In genomic region chr1:156608981-156609380, GRCh38 we compare ENCODE assay signal across 9 cellular contexts. TPM values are rescaled to one million over a fixed set of nuclear protein-coding genes. Genes with fewer than 3 reads are reported as not detected.
DNase-seq lines count a peak whose midpoint lies in the region; ATAC-seq and TF ChIP-seq lines count a peak whose summit lies in the region.
"Had no signal": no experiment of that assay in that cellular context is flagged by ENCODE, and none has a peak within 500 bp of the region (broad histone marks: within the 10 kb centered on the region; RNA-seq: fewer than 3 reads in every experiment).

No MANE protein-coding gene starts in this region.

- no peaks in the 10 kb centered on the region for H3K36me3 Mint-ChIP-seq in central memory CD8-positive, alpha-beta T cell (ENCODE audit: insufficient read depth)
- no peaks in the 10 kb centered on the region for H3K36me3 Mint-ChIP-seq in natural killer cell treated with Interleukin-12 subunit alpha and Interleukin-12 subunit beta and Interleukin-15 and Interleukin-18, amount 100 ng/mL, for 72 hours

- peaks cover 9% of the 10 kb centered on the region for H3K4me1 Mint-ChIP-seq in central memory CD8-positive, alpha-beta T cell
- H3K4me1 Mint-ChIP-seq in natural killer cell treated with Interleukin-12 subunit alpha and Interleukin-12 subunit beta and Interleukin-15 and Interleukin-18, amount 100 ng/mL, for 72 hours (ENCODE audit: low read depth in 2 of 2) = peaks cover 6 to 8% of the 10 kb centered on the region in 2 donors

- H3K9me3 Mint-ChIP-seq in central memory CD8-positive, alpha-beta T cell = no peaks in the 10 kb centered on the region
- no peaks in the 10 kb centered on the region for H3K9me3 Mint-ChIP-seq in natural killer cell treated with Interleukin-12 subunit alpha and Interleukin-12 subunit beta and Interleukin-15 and Interleukin-18, amount 100 ng/mL, for 72 hours

- H3K27ac ChIP-seq in VCaP = no peak overlapping the region
- H3K27ac ChIP-seq: C4-2B had no signal

- ATAC-seq in central memory CD8-positive, alpha-beta T cell (replicated peaks; ENCODE audit: extremely low read depth, poor library complexity, severe bottlenecking) = peak; percentile 66
- peak; percentile 52 to 75 for ATAC-seq in natural killer cell treated with Interleukin-12 subunit alpha and Interleukin-12 subunit beta and Interleukin-15 and Interleukin-18, amount 100 ng/mL, for 72 hours

- no peak overlapping the region for H3K4me3 Mint-ChIP-seq in central memory CD8-positive, alpha-beta T cell
- H3K4me3 Mint-ChIP-seq in natural killer cell treated with Interleukin-12 subunit alpha and Interleukin-12 subunit beta and Interleukin-15 and Interleukin-18, amount 100 ng/mL, for 72 hours = no peak overlapping the region

- peak; percentile 36 for DNase-seq in NK-92 treated with Interleukin-12 subunit alpha and Interleukin-12 subunit beta, amount 100 ng/mL, for 24 hours (lab: John Stamatoyannopoulos, UW)
- DNase-seq in NK-92 (lab: John Stamatoyannopoulos, UW; ENCODE audit: unreplicated experiment) = no peak
- peak; percentile 80 for DNase-seq in NCI-H1694 treated with DMSO at 0.1 percent for 48 hours (lab: John Stamatoyannopoulos, UW)
- DNase-seq in central memory CD8-positive, alpha-beta T cell (ENCODE audit: low spot score in 2 of 2) = peak in 1 of 2 donors; percentile 47
- no peak for DNase-seq in natural killer cell treated with Interleukin-12 subunit alpha and Interleukin-12 subunit beta and Interleukin-15 and Interleukin-18, amount 100 ng/mL, for 72 hours (ENCODE audit: low spot score)
- no peak for DNase-seq in cortex of kidney (lab: John Stamatoyannopoulos, UW)
- no peak for DNase-seq in pons (ENCODE audit: low spot score)

- peaks cover 25% of the 10 kb centered on the region for H3K27me3 Mint-ChIP-seq in central memory CD8-positive, alpha-beta T cell
- H3K27me3 Mint-ChIP-seq in natural killer cell treated with Interleukin-12 subunit alpha and Interleukin-12 subunit beta and Interleukin-15 and Interleukin-18, amount 100 ng/mL, for 72 hours = peaks cover 5 to 11% of the 10 kb centered on the region in 2 donors

- TF ChIP-seq CTCF in VCaP (conservative IDR thresholded peaks at IDR 0.05) = peak; percentile 80

- no peak overlapping the region for H3K27ac Mint-ChIP-seq in central memory CD8-positive, alpha-beta T cell (ENCODE audit: low read depth)
- no peak overlapping the region for H3K27ac Mint-ChIP-seq in natural killer cell treated with Interleukin-12 subunit alpha and Interleukin-12 subunit beta and Interleukin-15 and Interleukin-18, amount 100 ng/mL, for 72 hours

RNA-seq across cellular contexts. Expression of gene GPATCH4, which starts 7.7 kb away (rescaled TPM):
- 100 to 1,000 TPM in 1 of 2 donors, 10 to 100 TPM in 1; 47.9 to 135 TPM for total RNA-seq in natural killer cell treated with Interleukin-12 subunit alpha and Interleukin-12 subunit beta and Interleukin-15 and Interleukin-18, amount 100 ng/mL, for 72 hours

RNA-seq across cellular contexts. Expression of gene HAPLN2, which starts 10.2 kb away (rescaled TPM):
- total RNA-seq in natural killer cell treated with Interleukin-12 subunit alpha and Interleukin-12 subunit beta and Interleukin-15 and Interleukin-18, amount 100 ng/mL, for 72 hours = not detected

RNA-seq across cellular contexts. Expression of gene NAXE, which starts 17.4 kb away (rescaled TPM):
- 10 to 100 TPM; 54.0 to 67.5 TPM for total RNA-seq in natural killer cell treated with Interleukin-12 subunit alpha and Interleukin-12 subunit beta and Interleukin-15 and Interleukin-18, amount 100 ng/mL, for 72 hours

RNA-seq across cellular contexts. Expression of gene TTC24, which starts 29.5 kb away (rescaled TPM):
- total RNA-seq in natural killer cell treated with Interleukin-12 subunit alpha and Interleukin-12 subunit beta and Interleukin-15 and Interleukin-18, amount 100 ng/mL, for 72 hours = 1 to 10 TPM; 1.8 to 2.2 TPM

RNA-seq across cellular contexts. Expression of gene BCAN, which starts 32.9 kb away (rescaled TPM):
- total RNA-seq in natural killer cell treated with Interleukin-12 subunit alpha and Interleukin-12 subunit beta and Interleukin-15 and Interleukin-18, amount 100 ng/mL, for 72 hours = under 1 TPM; 0.36 to 0.67 TPM

Comparison
In these comparisons a context has a peak if more than half of its experiments do, and no peak if none do; other contexts are left out.
1. DNase-seq: peak in NK-92 treated with Interleukin-12 subunit alpha and Interleukin-12 subunit beta, amount 100 ng/mL, for 24 hours (single experiment) and NCI-H1694 treated with DMSO at 0.1 percent for 48 hours (single experiment); none in NK-92 (single experiment), natural killer cell treated with Interleukin-12 subunit alpha and Interleukin-12 subunit beta and Interleukin-15 and Interleukin-18, amount 100 ng/mL, for 72 hours (single experiment), cortex of kidney (single experiment) and pons (single experiment).